ENCODE assay signal across 36 cellular contexts in genomic region chr20:52145587-52145986, GRCh38.
"Had no signal": no experiment of that assay in that cellular context is flagged by ENCODE, and none has a peak within 500 bp of the region (broad histone marks: within the 10 kb centered on the region; RNA-seq: fewer than 3 reads in every experiment).

No MANE protein-coding gene starts in this region.

- H3K4me3 Mint-ChIP-seq: activated CD4-positive, alpha-beta memory T cell treated with anti-CD3 and anti-CD28 coated beads for 36 hours; activated naive CD4-positive, alpha-beta T cell treated with anti-CD3 and anti-CD28 coated beads, Interleukin-2, amount 10 ng/mL, durations not matched to agents 7 days and 5 days; activated naive CD8-positive, alpha-beta T cell treated with anti-CD3 and anti-CD28 coated beads, Interleukin-2, amount 10 ng/mL, durations not matched to agents 7 days and 5 days; activated T-helper 1 cell treated with anti-CD3 and anti-CD28 coated beads, Interleukin-12 subunit alpha, Interleukin-12 subunit beta, Interleukin-2, Interleukin-4 antibody, amounts not matched to agents 30 ng/mL and 10 ng/mL and 1 ng/mL, durations not matched to agents 14 hours and 24 hours and 36 hours; dendritic cell treated with granulocyte-macrophage colony-stimulating factor and Interleukin-4, amounts not matched to agents 40 ng/mL and 50 ng/mL, for 4 days; mesothelial cell of epicardium; naive thymus-derived CD4-positive, alpha-beta T cell; stimulated activated memory B cell treated with anti-CD40 and anti-IgM and Interleukin-4, amounts not matched to agents 10 μg/mL and 1 μg/mL and 100 μg/mL, for 72 hours; stimulated activated naive CD8-positive, alpha-beta T cell treated with anti-CD3 and anti-CD28 coated beads, Interleukin-15, amount 100 ng/mL, for 72 hours; T-helper 17 cell; type B pancreatic cell had no signal

- H3K4me1 Mint-ChIP-seq: activated naive CD8-positive, alpha-beta T cell treated with anti-CD3 and anti-CD28 coated beads, Interleukin-2, amount 10 ng/mL, durations not matched to agents 7 days and 5 days; mesothelial cell of epicardium; stimulated activated memory B cell treated with anti-CD40 and anti-IgM and Interleukin-4, amounts not matched to agents 10 μg/mL and 1 μg/mL and 100 μg/mL, for 72 hours; stimulated activated naive CD8-positive, alpha-beta T cell treated with anti-CD3 and anti-CD28 coated beads, Interleukin-15, amount 100 ng/mL, for 72 hours had no signal

- H3K9me3 Mint-ChIP-seq: activated CD4-positive, alpha-beta memory T cell treated with anti-CD3 and anti-CD28 coated beads for 36 hours; activated naive CD4-positive, alpha-beta T cell treated with anti-CD3 and anti-CD28 coated beads, Interleukin-2, amount 10 ng/mL, durations not matched to agents 7 days and 5 days; activated naive CD8-positive, alpha-beta T cell treated with anti-CD3 and anti-CD28 coated beads, Interleukin-2, amount 10 ng/mL, durations not matched to agents 7 days and 5 days; activated T-helper 1 cell treated with anti-CD3 and anti-CD28 coated beads, Interleukin-12 subunit alpha, Interleukin-12 subunit beta, Interleukin-2, Interleukin-4 antibody, amounts not matched to agents 30 ng/mL and 10 ng/mL and 1 ng/mL, durations not matched to agents 14 hours and 24 hours and 36 hours; dendritic cell treated with granulocyte-macrophage colony-stimulating factor and Interleukin-4, amounts not matched to agents 40 ng/mL and 50 ng/mL, for 4 days; stimulated activated memory B cell treated with anti-CD40 and anti-IgM and Interleukin-4, amounts not matched to agents 10 μg/mL and 1 μg/mL and 100 μg/mL, for 72 hours; stimulated activated naive CD8-positive, alpha-beta T cell treated with anti-CD3 and anti-CD28 coated beads, Interleukin-15, amount 100 ng/mL, for 72 hours; type B pancreatic cell had no signal

- H3K9me3 ChIP-seq: esophagus squamous epithelium, ovary, uterus had no signal

- H3K36me3 Mint-ChIP-seq: activated CD4-positive, alpha-beta memory T cell treated with anti-CD3 and anti-CD28 coated beads for 36 hours; activated naive CD4-positive, alpha-beta T cell treated with anti-CD3 and anti-CD28 coated beads, Interleukin-2, amount 10 ng/mL, durations not matched to agents 7 days and 5 days; activated naive CD8-positive, alpha-beta T cell treated with anti-CD3 and anti-CD28 coated beads, Interleukin-2, amount 10 ng/mL, durations not matched to agents 7 days and 5 days had no signal

- DNase-seq: activated CD4-positive, alpha-beta memory T cell treated with anti-CD3 and anti-CD28 coated beads for 36 hours; activated CD4-positive, alpha-beta T cell treated with anti-CD3 and anti-CD28 coated beads for 48 hours; activated CD8-positive, alpha-beta memory T cell treated with anti-CD3 and anti-CD28 coated beads, Interleukin-2, amount 50 U/mL, for 4 hours; activated gamma-delta T cell; activated naive CD4-positive, alpha-beta T cell treated with anti-CD3 and anti-CD28 coated beads, Interleukin-2, amount 10 ng/mL, durations not matched to agents 7 days and 5 days; activated naive CD8-positive, alpha-beta T cell treated with anti-CD3 and anti-CD28 coated beads, Interleukin-2, amount 10 ng/mL, durations not matched to agents 7 days and 5 days; activated T-cell treated with anti-CD3 and anti-CD28 coated beads, Interleukin-2, amount 50 U/mL, for 1 hour; amniotic stem cell; central memory CD4-positive, alpha-beta T cell; esophagus squamous epithelium; glutamatergic neuron; islet precursor cell; left colon; naive thymus-derived CD4-positive, alpha-beta T cell; ovary; small intestine; stimulated activated CD4-positive, alpha-beta T cell treated with anti-CD3 and anti-CD28 coated beads, Interleukin-1b, Interleukin-23, amount 100 ng/mL, for 48 hours; stimulated activated CD4-positive, alpha-beta T cell treated with anti-CD3 and anti-CD28 coated beads, Interleukin-4, amount 100 ng/mL, for 4 hours; stimulated activated CD8-positive, alpha-beta memory T cell treated with anti-CD3 and anti-CD28 coated beads, Interleukin-4, amount 100 ng/mL, for 48 hours; stimulated activated naive CD8-positive, alpha-beta T cell treated with anti-CD3 and anti-CD28 coated beads, Interleukin-15, amount 100 ng/mL, for 72 hours; substantia nigra; T-helper 17 cell; T1000; uterus; WERI-Rb-1 had no signal

- FAIRE-seq: astrocyte, frontal cortex, small intestine had no signal

- H3K4me3 ChIP-seq: esophagus squamous epithelium, ovary, uterus had no signal

- H3K27me3 Mint-ChIP-seq: activated CD4-positive, alpha-beta memory T cell treated with anti-CD3 and anti-CD28 coated beads for 36 hours; activated naive CD4-positive, alpha-beta T cell treated with anti-CD3 and anti-CD28 coated beads, Interleukin-2, amount 10 ng/mL, durations not matched to agents 7 days and 5 days; activated naive CD8-positive, alpha-beta T cell treated with anti-CD3 and anti-CD28 coated beads, Interleukin-2, amount 10 ng/mL, durations not matched to agents 7 days and 5 days; dendritic cell treated with granulocyte-macrophage colony-stimulating factor and Interleukin-4, amounts not matched to agents 40 ng/mL and 50 ng/mL, for 4 days; naive thymus-derived CD4-positive, alpha-beta T cell; progenitor cell of endocrine pancreas; stimulated activated memory B cell treated with anti-CD40 and anti-IgM and Interleukin-4, amounts not matched to agents 10 μg/mL and 1 μg/mL and 100 μg/mL, for 72 hours; stimulated activated naive CD8-positive, alpha-beta T cell treated with anti-CD3 and anti-CD28 coated beads, Interleukin-15, amount 100 ng/mL, for 72 hours; T-helper 17 cell; type B pancreatic cell had no signal

- ATAC-seq: activated CD4-positive, CD25-positive, alpha-beta regulatory T cell treated with anti-CD3 and anti-CD28 coated beads, Interleukin-2, amount 50 U/mL, for 24 hours; left colon; naive thymus-derived CD4-positive, alpha-beta T cell; sciatic nerve; stimulated activated memory B cell treated with anti-CD40 and anti-IgM and Interleukin-4, amounts not matched to agents 10 μg/mL and 1 μg/mL and 100 μg/mL, for 72 hours; stimulated activated naive CD8-positive, alpha-beta T cell treated with anti-CD3 and anti-CD28 coated beads, Interleukin-15, amount 100 ng/mL, for 72 hours; T-helper 17 cell had no signal

- H3K27ac Mint-ChIP-seq: activated CD4-positive, alpha-beta memory T cell treated with anti-CD3 and anti-CD28 coated beads for 36 hours; activated naive CD4-positive, alpha-beta T cell treated with anti-CD3 and anti-CD28 coated beads, Interleukin-2, amount 10 ng/mL, durations not matched to agents 7 days and 5 days; activated naive CD8-positive, alpha-beta T cell treated with anti-CD3 and anti-CD28 coated beads, Interleukin-2, amount 10 ng/mL, durations not matched to agents 7 days and 5 days; activated T-helper 1 cell treated with anti-CD3 and anti-CD28 coated beads, Interleukin-12 subunit alpha, Interleukin-12 subunit beta, Interleukin-2, Interleukin-4 antibody, amounts not matched to agents 30 ng/mL and 10 ng/mL and 1 ng/mL, durations not matched to agents 14 hours and 24 hours and 36 hours; dendritic cell treated with granulocyte-macrophage colony-stimulating factor and Interleukin-4, amounts not matched to agents 40 ng/mL and 50 ng/mL, for 4 days; mesothelial cell of epicardium; naive thymus-derived CD4-positive, alpha-beta T cell; progenitor cell of endocrine pancreas; stimulated activated memory B cell treated with anti-CD40 and anti-IgM and Interleukin-4, amounts not matched to agents 10 μg/mL and 1 μg/mL and 100 μg/mL, for 72 hours; stimulated activated naive CD8-positive, alpha-beta T cell treated with anti-CD3 and anti-CD28 coated beads, Interleukin-15, amount 100 ng/mL, for 72 hours; T-helper 17 cell; type B pancreatic cell had no signal

- H3K27me3 ChIP-seq: esophagus squamous epithelium, ovary, uterus had no signal

- H3K36me3 ChIP-seq: ovary, uterus, WERI-Rb-1 had no signal

- H3K27ac ChIP-seq: epithelial cell of prostate, esophagus squamous epithelium, ovary, uterus, WERI-Rb-1 had no signal

- H3K4me1 ChIP-seq: esophagus squamous epithelium, uterus had no signal
